In the genomic region with DNA sequence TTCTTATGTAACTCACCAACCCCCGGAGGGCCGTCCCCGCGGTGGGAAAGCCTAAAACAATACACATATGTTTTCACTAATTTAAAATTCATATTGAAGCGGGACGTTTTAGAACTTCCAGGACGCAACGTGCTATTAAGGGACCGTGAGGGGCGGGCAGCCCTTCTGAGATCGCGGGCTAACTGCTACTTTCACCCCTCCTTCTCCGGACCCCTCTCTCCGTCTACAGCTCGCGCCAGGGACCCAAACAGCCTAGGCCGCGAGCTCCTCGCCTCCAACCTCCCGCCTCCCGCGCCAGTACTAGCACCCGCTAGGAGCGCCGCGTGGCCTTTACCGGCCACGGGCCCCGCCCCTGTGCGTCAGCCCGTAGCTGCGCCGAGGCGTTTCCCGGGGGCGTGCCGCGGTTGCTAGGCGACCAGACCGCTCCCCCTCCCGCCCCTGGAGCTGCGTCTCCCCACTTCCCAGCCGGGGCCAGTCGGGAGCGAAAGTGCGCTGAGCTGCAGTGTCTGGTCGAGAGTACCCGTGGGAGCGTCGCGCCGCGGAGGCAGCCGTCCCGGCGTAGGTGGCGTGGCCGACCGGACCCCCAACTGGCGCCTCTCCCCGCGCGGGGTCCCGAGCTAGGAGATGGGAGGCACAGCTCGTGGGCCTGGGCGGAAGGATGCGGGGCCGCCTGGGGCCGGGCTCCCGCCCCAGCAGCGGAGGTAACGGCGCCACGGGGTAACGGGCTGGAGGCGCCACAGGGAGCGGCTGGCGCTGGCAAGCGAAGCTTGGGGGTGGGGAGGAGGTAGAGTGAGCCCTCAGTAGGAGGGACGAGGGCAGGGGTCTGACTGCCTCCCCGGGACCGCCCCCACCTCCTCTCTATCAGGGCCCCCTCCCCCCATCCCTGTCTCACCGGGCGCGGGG, we compare ENCODE assay signal across 8 cellular contexts. TPM values are rescaled to one million over a fixed set of nuclear protein-coding genes. Genes with fewer than 3 reads are reported as not detected.
DNase-seq lines count a peak whose midpoint lies in the region; ATAC-seq and TF ChIP-seq lines count a peak whose summit lies in the region.

A gene (plus strand): TSS at position 457 of the 903 bp plus-strand sequence. CDS start 168 bp downstream, at position 625.

- H3K4me3 ChIP-seq in epithelial cell of proximal tubule (ENCODE audit: low read depth, low read length), result peak within 1 kb of the TSS; percentile 97

- H3K27me3 Mint-ChIP-seq in IgD-negative memory B cell, result peaks cover 5% of the 10 kb centered on the region

- peak within 1 kb of the TSS; percentile 85 to 95 (median 94) for H3K4me3 Mint-ChIP-seq in IgD-negative memory B cell

- DNase-seq in DMS153 treated with DMSO at 0.1 percent for 48 hours (lab: John Stamatoyannopoulos, UW; ENCODE audit: unreplicated experiment) (peak; percentile 96), OCI-M1 (lab: John Stamatoyannopoulos, UW) (peak; percentile 97), activated T-cell treated with anti-CD3 and anti-CD28 coated beads for 48 hours (ENCODE audit: low read depth) (peak; percentile 93), epithelial cell of proximal tubule (ENCODE audit: low read depth) (no peak), mucosa of gallbladder (ENCODE audit: low spot score) (peak; percentile 96)
- DNase-seq in stimulated activated CD8-positive, alpha-beta memory T cell treated with anti-CD3 and anti-CD28 coated beads, Interleukin-4, amount 100 ng/mL, for 24 hours (ENCODE audit: low read depth), result peak; percentile 89

- no peaks in the 10 kb centered on the region for H3K9me3 Mint-ChIP-seq in IgD-negative memory B cell

- no peaks in the 10 kb centered on the region for H3K36me3 Mint-ChIP-seq in IgD-negative memory B cell

- no peak for TF ChIP-seq CTCF in epithelial cell of proximal tubule (conservative IDR thresholded peaks at IDR 0.05; ENCODE audit: low read depth, low read length)

- H3K4me1 Mint-ChIP-seq in IgD-negative memory B cell, result peaks cover 9 to 18% (median 15%) of the 10 kb centered on the region in 3 donors

- peak; percentile 88 for ATAC-seq in GM21529 (IDR thresholded peaks at IDR 0.05; ENCODE audit: unreplicated experiment)

- peak within 1 kb of the TSS; percentile 80 to 92 (median 91) for H3K27ac Mint-ChIP-seq in IgD-negative memory B cell

RNA-seq across cellular contexts. Expression of the gene that starts here (rescaled TPM):
- 0.31 TPM for polyA plus RNA-seq in IgD-negative memory B cell
- total RNA-seq in epithelial cell of proximal tubule (2.9 and 5.1 TPM in 2 replicates), mucosa of gallbladder (17.6 TPM)
